Comparison of ENCODE assay signal across 11 cellular contexts in genomic region chr22:21876486-21877176, GRCh38. TPM values are rescaled to one million over a fixed set of nuclear protein-coding genes. Genes with fewer than 3 reads are reported as not detected.
A peak's percentile ranks its signal among the peaks of the same experiment; 100 is the strongest.
DNase-seq lines count a peak whose midpoint lies in the region; ATAC-seq, FAIRE-seq and TF ChIP-seq lines count a peak whose summit lies in the region.
"Had no signal": no experiment of that assay in that cellular context is flagged by ENCODE, and none has a peak within 500 bp of the region (broad histone marks: within the 10 kb centered on the region; RNA-seq: fewer than 3 reads in every experiment).

No MANE protein-coding gene starts in this region.

- no peak overlapping the region for H2AK9ac ChIP-seq in IMR-90 (replicated peaks; ENCODE audit: low read depth, low read length, poor library complexity)

- H3K36me3 Mint-ChIP-seq in activated T-helper 1 cell treated with anti-CD3 and anti-CD28 coated beads, Interleukin-12 subunit alpha, Interleukin-12 subunit beta, Interleukin-2, Interleukin-4 antibody, amounts not matched to agents 30 ng/mL and 10 ng/mL and 1 ng/mL, durations not matched to agents 14 hours and 24 hours and 36 hours (ENCODE audit: low read depth) = no peaks in the 10 kb centered on the region

- H4K91ac ChIP-seq in IMR-90 (ENCODE audit: insufficient read depth, low read depth, low read length) = no peak overlapping the region

- no peak overlapping the region for H2BK20ac ChIP-seq in IMR-90 (ENCODE audit: low read depth, low read length)

- no peak overlapping the region for H3K4ac ChIP-seq in IMR-90 (ENCODE audit: low read depth, low read length)

- TF ChIP-seq EP300 in HepG2 (IDR thresholded peaks at IDR 0.05; ENCODE audit: low read depth in 2 of 2, low read length in 2 of 2) = no peak
- no peak for TF ChIP-seq EP300 in HepG2 (CRISPR knock-in tag; IDR thresholded peaks at IDR 0.05; ENCODE audit: borderline replicate concordance)

- in situ Hi-C loops in IMR-90 (cut with MboI; ENCODE audit: low sequenced_read_pairs) (no loop called here), HepG2 (cut with HindIII; ENCODE audit: extremely low pct_ligation_motif_present, low pct_unique_long_range_greater_than_20kb) (no loop called here)

- H4K5ac ChIP-seq in IMR-90 (ENCODE audit: low read depth, low read length) = no peak overlapping the region

- H3K27ac Mint-ChIP-seq in activated T-helper 1 cell treated with anti-CD3 and anti-CD28 coated beads, Interleukin-12 subunit alpha, Interleukin-12 subunit beta, Interleukin-2, Interleukin-4 antibody, amounts not matched to agents 30 ng/mL and 10 ng/mL and 1 ng/mL, durations not matched to agents 14 hours and 24 hours and 36 hours = peak overlapping the region; percentile 94

- DNase-seq in IMR-90 (peak; percentile 68), HepG2 (ENCODE audit: low spot score) (no peak), SW480 (ENCODE audit: low spot score) (no peak), NCI-H128 (lab: John Stamatoyannopoulos, UW; ENCODE audit: unreplicated experiment) (no peak), urothelium cell line (ENCODE audit: low spot score) (no peak)
- no peak for DNase-seq in activated T-helper 1 cell treated with anti-CD3 and anti-CD28 coated beads, Interleukin-12 subunit alpha, Interleukin-12 subunit beta, Interleukin-2, Interleukin-4 antibody, amounts not matched to agents 30 ng/mL and 10 ng/mL and 1 ng/mL, durations not matched to agents 14 hours and 24 hours and 36 hours (ENCODE audit: low spot score)
- DNase-seq: left cardiac atrium, NCI-H1417, SW 1271 had no signal

- TF ChIP-seq CTCF in IMR-90 (conservative IDR thresholded peaks at IDR 0.05; ENCODE audit: low read depth, low read length) (no peak), HepG2 (CRISPR knock-in tag; IDR thresholded peaks at IDR 0.05) (no peak)

- no peaks in the 10 kb centered on the region for H3K36me3 ChIP-seq in BLaER1 treated with 17β-estradiol and CSF1 and Interleukin-3, amounts not matched to agents 10 nM and 100 nM
- H3K36me3 ChIP-seq in IMR-90 (ENCODE audit: control insufficient read depth, insufficient read depth, low read length) (no peaks in the 10 kb centered on the region), HepG2 (replicated peaks in 1 of 2; ENCODE audit: control insufficient read depth in 1 of 2, insufficient read depth in 2 of 2, low read length in 2 of 2) (no peaks in the 10 kb centered on the region)

- H3K79me1 ChIP-seq in IMR-90 (ENCODE audit: low read depth in 1 of 2, low read length in 2 of 2) = no peaks in the 10 kb centered on the region

- CTCF ChIA-PET in IMR-90 (lab: Yijun Ruan, JAX) (no interaction called here), HepG2 (lab: Yijun Ruan, JAX; ENCODE audit: low intra/inter-chr PET ratio, low total read pairs) (no interaction called here)

- H3K27me3 ChIP-seq in BLaER1 treated with 17β-estradiol and CSF1 and Interleukin-3, amounts not matched to agents 10 nM and 100 nM = no peaks in the 10 kb centered on the region
- H3K27me3 ChIP-seq in IMR-90 (ENCODE audit: control insufficient read depth, insufficient read depth, low read length) (no peaks in the 10 kb centered on the region), HepG2 (ENCODE audit: control insufficient read depth in 1 of 2, insufficient read depth in 2 of 2, low read length in 2 of 2) (no peaks in the 10 kb centered on the region)

- no peak for TF ChIP-seq POLR2A in IMR-90 (IDR thresholded peaks at IDR 0.05; ENCODE audit: low read depth, low read length)
- TF ChIP-seq POLR2A in HepG2 (IDR thresholded peaks at IDR 0.05; ENCODE audit: insufficient read depth in 1 of 2, low read depth in 2 of 2, low read length in 2 of 2) = no peak

- H3K27ac ChIP-seq in BLaER1 treated with 17β-estradiol and CSF1 and Interleukin-3, amounts not matched to agents 10 nM and 100 nM = peak overlapping the region in 2 of 11 experiments; percentile 5 to 6; a peak in 1 of 22 replicates
- H3K27ac ChIP-seq in IMR-90 (ENCODE audit: insufficient read depth, low read length) = no peak overlapping the region
- no peak overlapping the region for H3K27ac ChIP-seq in HepG2 (ENCODE audit: extremely low read length, insufficient read depth, low read length)

- no peak overlapping the region for H2AFZ ChIP-seq in IMR-90 (replicated peaks; ENCODE audit: low read length, poor library complexity)
- H2AFZ ChIP-seq in HepG2 (ENCODE audit: low read length) = no peak overlapping the region

- no peak for TF ChIP-seq RAD21 in IMR-90 (IDR thresholded peaks at IDR 0.05; ENCODE audit: low read length)
- TF ChIP-seq RAD21 in HepG2 (CRISPR knock-in tag; IDR thresholded peaks at IDR 0.05) = no peak

- H3K56ac ChIP-seq in IMR-90 (ENCODE audit: extremely low read depth, insufficient read depth, low read length) = no peak overlapping the region

- no TSS peak for BruUV-seq in IMR-90 (replicated peaks; lab: Mats Ljungman, UMichigan)
- BruUV-seq in HepG2 (replicated peaks; lab: Mats Ljungman, UMichigan) = no TSS peak

- no peak overlapping the region for H2BK15ac ChIP-seq in IMR-90 (ENCODE audit: low read depth, low read length)

- no CpG with 5 or more reads among the region's 4 CpGs for WGBS in IMR-90 (ENCODE audit: extremely low coverage in 2 of 2, insufficient read length in 1 of 2), 2 experiments
- 87% methylated on average over 4 of the region's 4 CpGs for WGBS in HepG2 (ENCODE audit: low lambda C conversion rate)

- POLR2A ChIA-PET in IMR-90 (lab: Charles Lee; ENCODE audit: unreplicated experiment) (no interaction called here), HepG2 (lab: Yijun Ruan, JAX) (no interaction called here)

- H4K20me1 ChIP-seq in BLaER1 treated with 17β-estradiol and CSF1 and Interleukin-3, amounts not matched to agents 10 nM and 100 nM = no peaks in the 10 kb centered on the region
- H4K20me1 ChIP-seq in IMR-90 (ENCODE audit: insufficient read depth, low read length) = no peaks in the 10 kb centered on the region
- no peaks in the 10 kb centered on the region for H4K20me1 ChIP-seq in HepG2 (ENCODE audit: insufficient read depth, low read length)

- FAIRE-seq in HepG2 (lab: Jason Lieb, UNC) (no peak), urothelium cell line (lab: Jason Lieb, UNC) (no peak)

- dilution Hi-C loops in IMR-90 (cut with HindIII; ENCODE audit: low sequenced_read_pairs, unreplicated experiment) = no loop called here

- H3K9me3 ChIP-seq in BLaER1 treated with 17β-estradiol and CSF1 and Interleukin-3, amounts not matched to agents 10 nM and 100 nM (replicated peaks in 1 of 11) = no peaks in the 10 kb centered on the region
- H3K9me3 ChIP-seq in IMR-90 (ENCODE audit: control insufficient read depth, insufficient read depth, low read length) = no peaks in the 10 kb centered on the region
- H3K9me3 ChIP-seq in HepG2 (ENCODE audit: low read length) = no peaks in the 10 kb centered on the region

- no peak overlapping the region for H3K14ac ChIP-seq in IMR-90 (replicated peaks; ENCODE audit: low read depth, low read length)

- H3K9ac ChIP-seq in BLaER1 treated with 17β-estradiol and CSF1 and Interleukin-3, amounts not matched to agents 10 nM and 100 nM = no peak overlapping the region
- no peak overlapping the region for H3K9ac ChIP-seq in IMR-90 (ENCODE audit: low read depth, low read length)
- no peak overlapping the region for H3K9ac ChIP-seq in HepG2 (ENCODE audit: insufficient read depth, low read depth, low read length)

- H3K4me3 Mint-ChIP-seq in activated T-helper 1 cell treated with anti-CD3 and anti-CD28 coated beads, Interleukin-12 subunit alpha, Interleukin-12 subunit beta, Interleukin-2, Interleukin-4 antibody, amounts not matched to agents 30 ng/mL and 10 ng/mL and 1 ng/mL, durations not matched to agents 14 hours and 24 hours and 36 hours = no peak overlapping the region

- peak overlapping the region in 9 of 11 experiments; percentile 2 to 61 (median 24); a peak in 12 of 22 replicates for H3K4me2 ChIP-seq in BLaER1 treated with 17β-estradiol and CSF1 and Interleukin-3, amounts not matched to agents 10 nM and 100 nM
- H3K4me2 ChIP-seq in IMR-90 (ENCODE audit: low read depth, low read length) (no peak overlapping the region), HepG2 (ENCODE audit: low read depth, low read length) (no peak overlapping the region)

- H3K9me1 ChIP-seq in IMR-90 (ENCODE audit: insufficient read depth, low read length) = no peaks in the 10 kb centered on the region; the same call in 1 of the 2 replicates

- H3K4me1 ChIP-seq in BLaER1 treated with 17β-estradiol and CSF1 and Interleukin-3, amounts not matched to agents 10 nM and 100 nM = peaks cover 0 to 9% (median 7%) of the 10 kb centered on the region in 10 experiments; a peak in 13 of 20 replicates
- H3K4me1 ChIP-seq in IMR-90 (ENCODE audit: control insufficient read depth, insufficient read depth, low read length) = no peaks in the 10 kb centered on the region
- no peaks in the 10 kb centered on the region for H3K4me1 ChIP-seq in HepG2 (ENCODE audit: insufficient read depth, low read length)

- peaks cover 18% of the 10 kb centered on the region for H3K27me3 Mint-ChIP-seq in activated T-helper 1 cell treated with anti-CD3 and anti-CD28 coated beads, Interleukin-12 subunit alpha, Interleukin-12 subunit beta, Interleukin-2, Interleukin-4 antibody, amounts not matched to agents 30 ng/mL and 10 ng/mL and 1 ng/mL, durations not matched to agents 14 hours and 24 hours and 36 hours (ENCODE audit: insufficient read depth)

- H4K8ac ChIP-seq in IMR-90 (ENCODE audit: low read depth in 2 of 2, low read length in 2 of 2) = no peak overlapping the region

- H3K23ac ChIP-seq in IMR-90 (ENCODE audit: low read depth, low read length) = no peak overlapping the region

- no peak overlapping the region for H2BK120ac ChIP-seq in IMR-90 (ENCODE audit: low read depth, low read length)

- H3K79me2 ChIP-seq in HepG2 (ENCODE audit: insufficient read depth, low read length) = no peaks in the 10 kb centered on the region

- H2AK5ac ChIP-seq in IMR-90 (ENCODE audit: low read depth, low read length) = no peak overlapping the region

- intact Hi-C loops in IMR-90 (cut with micrococcal nuclease) = no loop called here
- intact Hi-C loops in activated T-helper 1 cell treated with anti-CD3 and anti-CD28 coated beads, Interleukin-12 subunit alpha, Interleukin-12 subunit beta, Interleukin-2, Interleukin-4 antibody, amounts not matched to agents 30 ng/mL and 10 ng/mL and 1 ng/mL, durations not matched to agents 14 hours and 24 hours and 36 hours (cut with micrococcal nuclease) = loop anchor here (1.0 kb wide), 3 partner anchors 8 to 113 kb away; no protein-coding TSS in a partner anchor
- intact Hi-C loops in HepG2 (cut with micrococcal nuclease; ENCODE audit: unreplicated experiment) = no loop called here

- no peak overlapping the region for H2BK5ac ChIP-seq in IMR-90 (ENCODE audit: low read depth, low read length, poor library complexity, severe bottlenecking)

- H3K18ac ChIP-seq in IMR-90 (ENCODE audit: low read depth, low read length) = no peak overlapping the region

- no peak overlapping the region for H3K4me3 ChIP-seq in BLaER1 treated with 17β-estradiol and CSF1 and Interleukin-3, amounts not matched to agents 10 nM and 100 nM
- H3K4me3 ChIP-seq in IMR-90 (ENCODE audit: insufficient read depth, low read depth, low read length) = no peak overlapping the region
- no peak overlapping the region for H3K4me3 ChIP-seq in HepG2 (replicated peaks in 1 of 3; ENCODE audit: insufficient read depth in 1 of 3, low read depth in 2 of 3, low read length in 3 of 3)

- ATAC-seq in IMR-90 (ENCODE audit: low read depth) = peak; percentile 44
- ATAC-seq in HepG2 = no peak
- ATAC-seq in GM21526 (IDR thresholded peaks at IDR 0.05; ENCODE audit: low FRiP score, unreplicated experiment) = no peak

- H3K9me3 Mint-ChIP-seq in activated T-helper 1 cell treated with anti-CD3 and anti-CD28 coated beads, Interleukin-12 subunit alpha, Interleukin-12 subunit beta, Interleukin-2, Interleukin-4 antibody, amounts not matched to agents 30 ng/mL and 10 ng/mL and 1 ng/mL, durations not matched to agents 14 hours and 24 hours and 36 hours = no peaks in the 10 kb centered on the region

- H3K4me1 Mint-ChIP-seq in activated T-helper 1 cell treated with anti-CD3 and anti-CD28 coated beads, Interleukin-12 subunit alpha, Interleukin-12 subunit beta, Interleukin-2, Interleukin-4 antibody, amounts not matched to agents 30 ng/mL and 10 ng/mL and 1 ng/mL, durations not matched to agents 14 hours and 24 hours and 36 hours (ENCODE audit: low read depth) = peaks cover 15% of the 10 kb centered on the region

RNA-seq across cellular contexts. Expression of gene MAPK1, which starts 9.2 kb away (rescaled TPM):
- total RNA-seq in IMR-90 (2012; rRNA removed) (44.7 and 51.3 TPM in 2 replicates), HepG2 (2016; rRNA removed; fragmentation: Illumina TruSeq; extraction: Trizol) (107 and 154 TPM in 2 replicates)
- polyA plus RNA-seq in IMR-90 (2012; rRNA removed) (33.5 and 41.0 TPM in 2 replicates), HepG2 (2011; rRNA removed) (92.7 and 114 TPM in 2 replicates)
- 12.2 and 12.7 TPM in 2 replicates for polyA plus RNA-seq in IMR-90 (2012; cell fraction: cytosol; rRNA removed)
- polyA plus RNA-seq in IMR-90 (2012; cell fraction: nucleus; rRNA removed; ENCODE audit: low replicate concordance) = 9.4 and 33.2 TPM in 2 replicates
- 80.2 and 91.3 TPM in 2 replicates for total RNA-seq in activated T-helper 1 cell treated with anti-CD3 and anti-CD28 coated beads, Interleukin-12 subunit alpha, Interleukin-12 subunit beta, Interleukin-2, Interleukin-4 antibody, amounts not matched to agents 30 ng/mL and 10 ng/mL and 1 ng/mL, durations not matched to agents 14 hours and 24 hours and 36 hours
- total RNA-seq in HepG2 (2016; cell fraction: cytosol; rRNA removed; fragmentation: Illumina TruSeq; extraction: Trizol; ENCODE audit: low read depth) = 39.6 and 40.0 TPM in 2 replicates
- 109 and 140 TPM in 2 replicates for total RNA-seq in HepG2 (2016; cell fraction: insoluble cytoplasmic fraction; rRNA removed; fragmentation: Illumina TruSeq; extraction: Trizol)
- total RNA-seq in HepG2 (2016; cell fraction: membrane; rRNA removed; fragmentation: Illumina TruSeq; extraction: Trizol) = 33.8 and 38.8 TPM in 2 replicates
- total RNA-seq in HepG2 (2016; cell fraction: nucleus; rRNA removed; fragmentation: Illumina TruSeq; extraction: Trizol) = 42.1 and 45.3 TPM in 2 replicates
- polyA plus RNA-seq in HepG2 (2011; cell fraction: cytosol; rRNA removed) = 31.9 and 48.7 TPM in 2 replicates
- 24.0 TPM in 2 replicates for polyA plus RNA-seq in HepG2 (2011; cell fraction: nucleus; rRNA removed)
- polyA plus RNA-seq in HepG2 (2012) = 75.2 and 78.0 TPM in 2 replicates
- polyA plus RNA-seq in HepG2 (2016; cell fraction: cytosol; fragmentation: Illumina TruSeq; extraction: Trizol; ENCODE audit: low read depth) = 5.4 and 6.7 TPM in 2 replicates
- polyA plus RNA-seq in HepG2 (2016; cell fraction: insoluble cytoplasmic fraction; fragmentation: Illumina TruSeq; extraction: Trizol; ENCODE audit: low read depth) = 98.7 and 119 TPM in 2 replicates
- 10.3 and 16.3 TPM in 2 replicates for polyA plus RNA-seq in HepG2 (2016; cell fraction: membrane; fragmentation: Illumina TruSeq; extraction: Trizol; ENCODE audit: low read depth)
- polyA plus RNA-seq in HepG2 (2016; cell fraction: nucleus; fragmentation: Illumina TruSeq; extraction: Trizol; ENCODE audit: insufficient read depth, low read depth) = 43.1 and 52.9 TPM in 2 replicates
- 51.6 and 79.2 TPM in 2 replicates for polyA minus RNA-seq in HepG2 (2011; rRNA and poly(A)+ RNA removed; ENCODE audit: low replicate concordance)
- polyA minus RNA-seq in HepG2 (2011; cell fraction: cytosol; rRNA and poly(A)+ RNA removed) = 36.6 and 37.6 TPM in 2 replicates
- 25.8 and 27.6 TPM in 2 replicates for polyA minus RNA-seq in HepG2 (2011; cell fraction: nucleus; rRNA and poly(A)+ RNA removed)

Comparison
In these comparisons a context has a peak if more than half of its experiments do, and no peak if none do; other contexts are left out.
1. H3K4me2 ChIP-seq: peak in BLaER1 treated with 17β-estradiol and CSF1 and Interleukin-3, amounts not matched to agents 10 nM and 100 nM (9 of 11); none in IMR-90 (single experiment) and HepG2 (single experiment).